In genomic region chr18:23872701-23873550, GRCh38 we compare ENCODE assay signal across 11 cellular contexts.
A peak's percentile ranks its signal among the peaks of the same experiment; 100 is the strongest.
DNase-seq lines count a peak whose midpoint lies in the region; ATAC-seq and TF ChIP-seq lines count a peak whose summit lies in the region.
"Had no signal": no experiment of that assay in that cellular context is flagged by ENCODE, and none has a peak within 500 bp of the region (broad histone marks: within the 10 kb centered on the region; RNA-seq: fewer than 3 reads in every experiment).

No MANE protein-coding gene starts in this region.

- H3K4me3 Mint-ChIP-seq in CD4-positive, CD25-positive, alpha-beta regulatory T cell = peak overlapping the region in 2 of 4 donors; percentile 19 to 79
- H3K4me3 Mint-ChIP-seq: B cell had no signal

- dilution Hi-C loops in mammary epithelial cell (cut with HindIII; ENCODE audit: low sequenced_read_pairs) = no loop called here

- ATAC-seq in CD4-positive, CD25-positive, alpha-beta regulatory T cell (ENCODE audit: low read depth in 2 of 2) = no peak
- peak; percentile 85 for ATAC-seq in PC-3
- ATAC-seq in GM18520 (IDR thresholded peaks at IDR 0.05; ENCODE audit: unreplicated experiment) = no peak

- peaks cover 11 to 35% (median 18%) of the 10 kb centered on the region in 4 donors for H3K4me1 Mint-ChIP-seq in CD4-positive, CD25-positive, alpha-beta regulatory T cell

- peak overlapping the region in 2 of 3 donors; percentile 87 to 89 for H3K27ac Mint-ChIP-seq in CD4-positive, CD25-positive, alpha-beta regulatory T cell
- H3K27ac Mint-ChIP-seq: B cell had no signal

- intact Hi-C loops in PC-3 (cut with micrococcal nuclease) (loop anchor here (1.0 kb wide), 2 partner anchors 11 to 24 kb away; no protein-coding TSS in a partner anchor), mammary epithelial cell (cut with micrococcal nuclease) (loop anchor here (1.0 to 5.0 kb wide), 7 partner anchors 10 to 251 kb away; no protein-coding TSS in a partner anchor)

- H3K27me3 ChIP-seq in CD4-positive, CD25-positive, alpha-beta regulatory T cell (ENCODE audit: control insufficient read depth, insufficient read depth, low read length) = no peaks in the 10 kb centered on the region
- no peaks in the 10 kb centered on the region for H3K27me3 ChIP-seq in PC-3 (ENCODE audit: low read length)
- H3K27me3 ChIP-seq in mammary epithelial cell (ENCODE audit: insufficient read depth, low read length) = no peaks in the 10 kb centered on the region
- H3K27me3 ChIP-seq in neural cell (ENCODE audit: insufficient read depth, low read depth, low read length) = no peaks in the 10 kb centered on the region

- H3K79me2 ChIP-seq in PC-3 (ENCODE audit: low read length) (peaks cover 37% of the 10 kb centered on the region), mammary epithelial cell (ENCODE audit: insufficient read depth, low read length) (peaks cover 51% of the 10 kb centered on the region), neural cell (replicated peaks; ENCODE audit: insufficient read depth, low read length) (no peaks in the 10 kb centered on the region)

- no peaks in the 10 kb centered on the region for H3K36me3 Mint-ChIP-seq in CD4-positive, CD25-positive, alpha-beta regulatory T cell

- POLR2A ChIA-PET in PC-3 (lab: Charles Lee; ENCODE audit: unreplicated experiment) = interaction anchor here (0.6 kb wide), 2 partner anchors 11 to 277 kb away, joined by 3 read pairs; no protein-coding TSS in a partner anchor

- BruUV-seq in PC-3 (replicated peaks; lab: Mats Ljungman, UMichigan) (TSS peak; percentile 74), mammary epithelial cell (replicated peaks; lab: Mats Ljungman, UMichigan) (TSS peak; percentile 50)

- TF ChIP-seq EP300 in neural cell (conservative IDR thresholded peaks at IDR 0.05; ENCODE audit: poor library complexity, severe bottlenecking) = no peak

- no peaks in the 10 kb centered on the region for H3F3A ChIP-seq in PC-3 (ENCODE audit: low read length, unreplicated experiment)
- H3F3A ChIP-seq in neural cell (ENCODE audit: insufficient read depth, low read length, poor library complexity, severe bottlenecking) = no peaks in the 10 kb centered on the region

- H3K4me1 ChIP-seq in CD4-positive, CD25-positive, alpha-beta regulatory T cell (ENCODE audit: control insufficient read depth, insufficient read depth, low read length, poor library complexity, severe bottlenecking) = peaks cover 17% of the 10 kb centered on the region
- H3K4me1 ChIP-seq in PC-3 (ENCODE audit: insufficient read depth, low read length) (peaks cover 24% of the 10 kb centered on the region), mammary epithelial cell (ENCODE audit: insufficient read depth, low read length) (peaks cover 38% of the 10 kb centered on the region)

- peak overlapping the region; percentile 95 for H3K9ac ChIP-seq in PC-3 (ENCODE audit: low read length)
- peak overlapping the region; percentile 99 for H3K9ac ChIP-seq in mammary epithelial cell (ENCODE audit: insufficient read depth, low read length)
- H3K9ac ChIP-seq in neural cell (ENCODE audit: low read length) = no peak overlapping the region

- H3K4me3 ChIP-seq in CD4-positive, CD25-positive, alpha-beta regulatory T cell (ENCODE audit: low read depth, low read length) = no peak overlapping the region
- H3K4me3 ChIP-seq in PC-3 (ENCODE audit: low read length) (peak overlapping the region; percentile 86), mammary epithelial cell (replicated peaks in 1 of 3; ENCODE audit: insufficient read depth in 1 of 3, low read depth in 2 of 3, low read length in 3 of 3) (peak overlapping the region; percentile 73 to 83 (median 77)), neural cell (ENCODE audit: low read length) (no peak overlapping the region)

- no peak for TF ChIP-seq CTCF in PC-3 (conservative IDR thresholded peaks at IDR 0.05; ENCODE audit: low read depth, low read length)
- no peak for TF ChIP-seq CTCF in mammary epithelial cell (conservative IDR thresholded peaks at IDR 0.05 in 1 of 2, IDR thresholded peaks at IDR 0.05 in 1 of 2; ENCODE audit: extremely low read depth in 1 of 2, insufficient read depth in 1 of 2, low read depth in 1 of 2, low read length in 2 of 2)
- TF ChIP-seq CTCF in neural cell (IDR thresholded peaks at IDR 0.05; ENCODE audit: poor library complexity, severe bottlenecking) = no peak

- in situ Hi-C loops in mammary epithelial cell (cut with MboI; ENCODE audit: low sequenced_read_pairs in 2 of 2) (loop anchor here in 1 of 2 donors (5.0 kb wide), 1 partner anchor 36 kb away; no protein-coding TSS in a partner anchor), KBM-7 (cut with MboI; ENCODE audit: low pct_unique_long_range_greater_than_20kb, low sequenced_read_pairs) (no loop called here)

- no peaks in the 10 kb centered on the region for H3K9me3 Mint-ChIP-seq in CD4-positive, CD25-positive, alpha-beta regulatory T cell

- WGBS in mammary epithelial cell (ENCODE audit: low coverage, missing lambda C conversion rate) = 2% methylated on average over 21 of the region's 25 CpGs

- H3K27me3 Mint-ChIP-seq in CD4-positive, CD25-positive, alpha-beta regulatory T cell = no peaks in the 10 kb centered on the region

- H3K4me2 ChIP-seq in PC-3 (ENCODE audit: low read length) (peak overlapping the region; percentile 93), mammary epithelial cell (ENCODE audit: insufficient read depth, low read depth, low read length) (peak overlapping the region; percentile 72), neural cell (ENCODE audit: low read length) (no peak overlapping the region)

- H3K9me3 ChIP-seq in CD4-positive, CD25-positive, alpha-beta regulatory T cell (ENCODE audit: control insufficient read depth in 2 of 2, low read length in 2 of 2) = no peaks in the 10 kb centered on the region
- H3K9me3 ChIP-seq in PC-3 (ENCODE audit: low read length) (no peaks in the 10 kb centered on the region), mammary epithelial cell (replicated peaks; ENCODE audit: insufficient read depth, low read length) (no peaks in the 10 kb centered on the region), neural cell (ENCODE audit: low read length) (no peaks in the 10 kb centered on the region)

- peaks cover 36% of the 10 kb centered on the region for H4K20me1 ChIP-seq in PC-3 (ENCODE audit: low read length)
- no peaks in the 10 kb centered on the region for H4K20me1 ChIP-seq in mammary epithelial cell (ENCODE audit: insufficient read depth, low read length)
- H4K20me1 ChIP-seq in neural cell (ENCODE audit: insufficient read depth) = no peaks in the 10 kb centered on the region

- no peak overlapping the region for H3K27ac ChIP-seq in CD4-positive, CD25-positive, alpha-beta regulatory T cell (ENCODE audit: insufficient read depth, low read length, poor library complexity, severe bottlenecking)
- peak overlapping the region; percentile 99 for H3K27ac ChIP-seq in PC-3 (ENCODE audit: low read length)
- H3K27ac ChIP-seq in mammary epithelial cell (ENCODE audit: insufficient read depth, low read depth, low read length) = peak overlapping the region; percentile 95
- H3K27ac ChIP-seq in neural cell (ENCODE audit: low read length) = no peak overlapping the region

- TF ChIP-seq RAD21 in neural cell (conservative IDR thresholded peaks at IDR 0.05) = no peak

- no peak for DNase-seq in CD4-positive, CD25-positive, alpha-beta regulatory T cell
- DNase-seq in PC-3 (peak; percentile 97), mammary epithelial cell (peak; percentile 99), MV-4-11 (lab: John Stamatoyannopoulos, UW) (no peak), COLO829 (ENCODE audit: low spot score) (no peak), KBM-7 (no peak)
- DNase-seq: activated CD4-positive, CD25-positive, alpha-beta regulatory T cell treated with anti-CD3 and anti-CD28 coated beads, Interleukin-2, amount 50 U/mL, for 72 hours; NCI-H1436 treated with DMSO at 0.1 percent for 48 hours had no signal

- CTCF ChIA-PET in PC-3 (lab: Charles Lee) = no interaction called here
- CTCF ChIA-PET in mammary epithelial cell (lab: Charles Lee; ENCODE audit: low non-redundant PET) = no interaction called here

- H2AFZ ChIP-seq in PC-3 (ENCODE audit: low read length) (no peak overlapping the region), mammary epithelial cell (ENCODE audit: low read depth, low read length) (no peak overlapping the region), neural cell (ENCODE audit: low read depth, low read length) (no peak overlapping the region)

- no peaks in the 10 kb centered on the region for H3K36me3 ChIP-seq in CD4-positive, CD25-positive, alpha-beta regulatory T cell (ENCODE audit: control insufficient read depth, insufficient read depth, low read length)
- H3K36me3 ChIP-seq in PC-3 (ENCODE audit: low read depth, low read length) (peaks cover 61% of the 10 kb centered on the region), mammary epithelial cell (ENCODE audit: insufficient read depth, low read length) (peaks cover 18% of the 10 kb centered on the region), neural cell (ENCODE audit: insufficient read depth, low read length) (no peaks in the 10 kb centered on the region)

- H3K9me2 ChIP-seq in PC-3 (replicated peaks; ENCODE audit: low read length) = no peaks in the 10 kb centered on the region
- H3K9me2 ChIP-seq in neural cell (ENCODE audit: insufficient read depth, low read length) = no peaks in the 10 kb centered on the region

TF ChIP-seq in neural cell, 6 proteins besides CTCF, POLR2A, EP300 and RAD21:
- TF ChIP-seq POLR2AphosphoS5 (IDR thresholded peaks at IDR 0.05) = peak; percentile 21
- TF ChIP-seq EZH2 (IDR thresholded peaks at IDR 0.05; ENCODE audit: borderline replicate concordance, insufficient read depth, low read length, poor library complexity, severe bottlenecking) = no peak

Comparison
In these comparisons a context has a peak if more than half of its experiments do, and no peak if none do; other contexts are left out.
1. DNase-seq: peak in PC-3 (single experiment) and mammary epithelial cell (single experiment); none in CD4-positive, CD25-positive, alpha-beta regulatory T cell (0 of 3), MV-4-11 (single experiment), COLO829 (single experiment) and KBM-7 (single experiment).
2. H3K27ac ChIP-seq: peak in PC-3 (single experiment) and mammary epithelial cell (single experiment); none in CD4-positive, CD25-positive, alpha-beta regulatory T cell (single experiment) and neural cell (single experiment).
3. H3K4me3 ChIP-seq: peak in PC-3 (single experiment) and mammary epithelial cell (3 of 3); none in CD4-positive, CD25-positive, alpha-beta regulatory T cell (single experiment) and neural cell (single experiment).